In the genomic region with DNA sequence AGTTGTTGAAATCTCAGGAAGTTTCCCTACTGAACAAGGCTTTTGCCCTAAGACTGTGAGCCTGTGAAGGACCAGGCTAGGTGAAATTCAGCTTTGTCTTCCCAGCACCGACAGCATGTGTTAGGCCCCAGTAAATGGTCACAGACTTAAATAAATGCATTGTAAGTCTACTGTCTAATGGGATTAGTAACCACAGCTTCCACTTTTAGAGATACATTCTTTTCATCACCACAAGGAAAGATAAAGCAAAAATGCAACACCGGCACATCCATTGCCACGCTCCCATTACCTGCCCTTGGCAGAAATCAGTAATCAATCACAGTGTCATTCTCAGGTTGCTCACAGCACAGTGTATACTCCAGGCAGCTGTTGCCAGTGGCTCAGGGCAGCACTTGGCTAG, we compare ENCODE assay signal across 21 cellular contexts. TPM values are rescaled to one million over a fixed set of nuclear protein-coding genes. Genes with fewer than 3 reads are reported as not detected.
"Had no signal": no experiment of that assay in that cellular context is flagged by ENCODE, and none has a peak within 500 bp of the region (broad histone marks: within the 10 kb centered on the region; RNA-seq: fewer than 3 reads in every experiment).

No MANE protein-coding gene starts in this region.

- H3K4me1 Mint-ChIP-seq: activated naive CD4-positive, alpha-beta T cell treated with anti-CD3 and anti-CD28 coated beads, Interleukin-2, amount 50 U/mL, for 24 hours; mesothelial cell of epicardium; naive thymus-derived CD8-positive, alpha-beta T cell had no signal

- H3K27ac ChIP-seq: esophagus squamous epithelium, gastrocnemius medialis, left ventricle myocardium inferior, right atrium auricular region, thoracic aorta, upper lobe of right lung had no signal

- H3K36me3 Mint-ChIP-seq: activated naive CD4-positive, alpha-beta T cell treated with anti-CD3 and anti-CD28 coated beads, Interleukin-2, amount 50 U/mL, for 24 hours; mesothelial cell of epicardium; naive thymus-derived CD8-positive, alpha-beta T cell; WTC11 had no signal

- H3K4me1 ChIP-seq: gastrocnemius medialis, left ventricle myocardium inferior, right atrium auricular region, upper lobe of right lung had no signal

- H3K27me3 ChIP-seq: esophagus squamous epithelium, gastrocnemius medialis, right atrium auricular region, upper lobe of right lung had no signal

- H3K27me3 Mint-ChIP-seq: activated naive CD4-positive, alpha-beta T cell treated with anti-CD3 and anti-CD28 coated beads, Interleukin-2, amount 50 U/mL, for 24 hours had no signal

- H3K4me3 Mint-ChIP-seq: activated naive CD4-positive, alpha-beta T cell treated with anti-CD3 and anti-CD28 coated beads, Interleukin-2, amount 50 U/mL, for 24 hours; mesothelial cell of epicardium; naive thymus-derived CD8-positive, alpha-beta T cell; WTC11 had no signal

- DNase-seq: activated CD4-positive, alpha-beta T cell treated with anti-CD3 and anti-CD28 coated beads, Interleukin-2, amount 50 U/mL, for 4 hours; activated CD8-positive, alpha-beta memory T cell treated with anti-CD3 and anti-CD28 coated beads for 24 hours; activated T-cell treated with anti-CD3 and anti-CD28 coated beads, Interleukin-2, amount 50 U/mL, for 48 hours; aorta; central memory CD4-positive, alpha-beta T cell; esophagus squamous epithelium; gastrocnemius medialis; hypothalamus; left ventricle myocardium inferior; mammary epithelial cell; naive thymus-derived CD8-positive, alpha-beta T cell; stimulated activated CD4-positive, alpha-beta T cell treated with anti-CD3 and anti-CD28 coated beads, Interleukin-4, amount 100 ng/mL, for 24 hours; stimulated activated naive CD4-positive, alpha-beta T cell treated with Interleukin-2 at 50 U/mL for 16 hours had no signal

- H3K4me3 ChIP-seq: esophagus squamous epithelium, gastrocnemius medialis, left ventricle myocardium inferior, right atrium auricular region, thoracic aorta, upper lobe of right lung had no signal

- H3K9me3 Mint-ChIP-seq: activated naive CD4-positive, alpha-beta T cell treated with anti-CD3 and anti-CD28 coated beads, Interleukin-2, amount 50 U/mL, for 24 hours; mesothelial cell of epicardium; naive thymus-derived CD8-positive, alpha-beta T cell; WTC11 had no signal

- H3K36me3 ChIP-seq: esophagus squamous epithelium, gastrocnemius medialis, left ventricle myocardium inferior, right atrium auricular region, thoracic aorta, upper lobe of right lung had no signal

- H3K27ac Mint-ChIP-seq: activated naive CD4-positive, alpha-beta T cell treated with anti-CD3 and anti-CD28 coated beads, Interleukin-2, amount 50 U/mL, for 24 hours; mesothelial cell of epicardium; naive thymus-derived CD8-positive, alpha-beta T cell; progenitor cell of endocrine pancreas; WTC11 had no signal

- H3K9me3 ChIP-seq: esophagus squamous epithelium, gastrocnemius medialis, left ventricle myocardium inferior, right atrium auricular region, thoracic aorta, upper lobe of right lung had no signal

RNA-seq across cellular contexts. Expression of gene CRACDL, which starts 59.3 kb away (rescaled TPM):
- total RNA-seq: osteoblast had no signal
